13 cellular contexts compared by ENCODE assay signal in the genomic region with DNA sequence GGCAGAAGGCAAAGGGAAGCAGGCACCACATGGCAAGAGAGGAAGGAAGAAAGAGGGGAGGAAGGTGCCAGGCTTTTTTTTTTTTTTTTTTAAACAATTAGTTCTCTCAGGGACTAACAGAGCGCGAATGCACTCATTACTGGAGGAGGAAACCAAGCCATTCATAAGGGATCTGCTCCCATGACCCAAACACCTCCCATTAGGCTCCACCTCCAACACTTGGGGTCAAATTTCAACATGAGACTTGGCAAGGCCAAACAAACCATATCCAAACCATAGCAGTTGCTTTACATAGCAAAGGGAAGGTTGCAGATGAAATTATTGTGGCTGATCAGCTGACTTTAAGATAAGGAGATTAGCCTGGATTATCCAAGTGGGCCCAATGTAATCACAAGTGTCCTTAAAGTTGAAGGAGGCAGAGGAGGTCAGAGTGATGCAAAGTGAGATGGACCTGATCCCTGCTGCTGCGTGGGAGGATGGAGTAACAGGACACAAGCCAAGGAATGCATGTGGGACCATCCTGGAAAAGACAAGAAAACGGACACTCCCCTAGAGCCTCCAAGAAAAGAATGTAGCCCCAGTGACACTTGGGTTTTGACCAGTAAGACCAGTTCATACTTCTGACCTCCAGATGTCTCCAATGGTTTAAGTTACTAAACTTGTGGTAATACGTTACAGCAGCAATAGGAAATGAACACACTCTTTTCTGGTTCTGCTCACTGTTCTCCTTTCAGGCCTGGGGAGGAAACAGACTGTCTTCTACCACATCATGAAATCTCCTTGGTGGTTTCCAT.
DNase-seq lines count a peak whose midpoint lies in the region; ATAC-seq and TF ChIP-seq lines count a peak whose summit lies in the region.
"Had no signal": no experiment of that assay in that cellular context is flagged by ENCODE, and none has a peak within 500 bp of the region (broad histone marks: within the 10 kb centered on the region; RNA-seq: fewer than 3 reads in every experiment).

No MANE protein-coding gene starts in this region.

- in situ Hi-C loops in G401 (cut with HindIII; ENCODE audit: low sequenced_read_pairs), result no loop called here

- no peak overlapping the region for H3K4me3 Mint-ChIP-seq in activated CD8-positive, alpha-beta memory T cell treated with anti-CD3 and anti-CD28 coated beads, Interleukin-2, amount 10 ng/mL, durations not matched to agents 7 days and 5 days
- H3K4me3 Mint-ChIP-seq: stimulated activated effector memory CD8-positive, alpha-beta T cell treated with anti-CD3 and anti-CD28 coated beads, Interleukin-12 subunit alpha, Interleukin-12 subunit beta, amount 100 ng/mL, for 72 hours had no signal

- H3K4me3 ChIP-seq in cardiac muscle cell, result no peak overlapping the region
- H3K4me3 ChIP-seq in RWPE2 (ENCODE audit: severe bottlenecking), result no peak overlapping the region

- H3K36me3 ChIP-seq in cardiac muscle cell (no peaks in the 10 kb centered on the region), RWPE2 (ENCODE audit: low read depth) (no peaks in the 10 kb centered on the region)

- no peaks in the 10 kb centered on the region for H3K27me3 ChIP-seq in cardiac muscle cell
- no peaks in the 10 kb centered on the region for H3K27me3 ChIP-seq in RWPE2 (ENCODE audit: insufficient read depth, poor library complexity, severe bottlenecking)

- intact Hi-C loops in cardiac septum (cut with DNase I), result no loop called here
- intact Hi-C loops in left ventricle myocardium superior (cut with micrococcal nuclease), result no loop called here

- H3K4me1 Mint-ChIP-seq in activated CD8-positive, alpha-beta memory T cell treated with anti-CD3 and anti-CD28 coated beads, Interleukin-2, amount 10 ng/mL, durations not matched to agents 7 days and 5 days, result peaks cover 5% of the 10 kb centered on the region
- H3K4me1 Mint-ChIP-seq: IgD-negative memory B cell; stimulated activated effector memory CD8-positive, alpha-beta T cell treated with anti-CD3 and anti-CD28 coated beads, Interleukin-12 subunit alpha, Interleukin-12 subunit beta, amount 100 ng/mL, for 72 hours had no signal

- H3K27ac Mint-ChIP-seq in activated CD8-positive, alpha-beta memory T cell treated with anti-CD3 and anti-CD28 coated beads, Interleukin-2, amount 10 ng/mL, durations not matched to agents 7 days and 5 days, result no peak overlapping the region
- H3K27ac Mint-ChIP-seq: IgD-negative memory B cell; stimulated activated effector memory CD8-positive, alpha-beta T cell treated with anti-CD3 and anti-CD28 coated beads, Interleukin-12 subunit alpha, Interleukin-12 subunit beta, amount 100 ng/mL, for 72 hours had no signal

- peaks cover 24% of the 10 kb centered on the region for H3K36me3 Mint-ChIP-seq in activated CD8-positive, alpha-beta memory T cell treated with anti-CD3 and anti-CD28 coated beads, Interleukin-2, amount 10 ng/mL, durations not matched to agents 7 days and 5 days
- H3K36me3 Mint-ChIP-seq: stimulated activated effector memory CD8-positive, alpha-beta T cell treated with anti-CD3 and anti-CD28 coated beads, Interleukin-12 subunit alpha, Interleukin-12 subunit beta, amount 100 ng/mL, for 72 hours had no signal

- H3K27me3 Mint-ChIP-seq in activated CD8-positive, alpha-beta memory T cell treated with anti-CD3 and anti-CD28 coated beads, Interleukin-2, amount 10 ng/mL, durations not matched to agents 7 days and 5 days, result no peaks in the 10 kb centered on the region
- H3K27me3 Mint-ChIP-seq: IgD-negative memory B cell had no signal

- H3K9me3 ChIP-seq in cardiac muscle cell (ENCODE audit: low read depth) (no peaks in the 10 kb centered on the region), RWPE2 (ENCODE audit: severe bottlenecking) (peaks cover 3% of the 10 kb centered on the region)

- H3K4me1 ChIP-seq in cardiac muscle cell (ENCODE audit: low read depth) (no peaks in the 10 kb centered on the region), RWPE2 (ENCODE audit: insufficient read depth, poor library complexity, severe bottlenecking) (peaks cover under 1% of the 10 kb centered on the region)

- no peak overlapping the region for H3K27ac ChIP-seq in cardiac muscle cell
- no peak overlapping the region for H3K27ac ChIP-seq in RWPE2 (ENCODE audit: poor library complexity, severe bottlenecking)

- H3K9me3 Mint-ChIP-seq in activated CD8-positive, alpha-beta memory T cell treated with anti-CD3 and anti-CD28 coated beads, Interleukin-2, amount 10 ng/mL, durations not matched to agents 7 days and 5 days (ENCODE audit: low read depth), result no peaks in the 10 kb centered on the region

- CTCF ChIA-PET in activated CD8-positive, alpha-beta memory T cell treated with anti-CD3 and anti-CD28 coated beads, Interleukin-2, amount 10 ng/mL, durations not matched to agents 7 days and 5 days (lab: Charles Lee), result no interaction called here

- DNase-seq in cardiac muscle cell (ENCODE audit: low read depth in 1 of 2, low spot score in 1 of 2) (peak in 1 of 2 donors; percentile 91), cardiac septum (ENCODE audit: low spot score) (no peak), RWPE2 (ENCODE audit: low spot score) (no peak), left ventricle myocardium superior (no peak), G401 (ENCODE audit: low spot score) (no peak)
- no peak for DNase-seq in activated CD8-positive, alpha-beta memory T cell treated with anti-CD3 and anti-CD28 coated beads, Interleukin-2, amount 10 ng/mL, durations not matched to agents 7 days and 5 days
- DNase-seq: activated T-cell treated with anti-CD3 and anti-CD28 coated beads, Interleukin-2, amount 50 U/mL, for 1 hour; central memory CD4-positive, alpha-beta T cell; NCI-H526 treated with DMSO at 0.1 percent for 48 hours had no signal

- TF ChIP-seq CTCF in cardiac muscle cell (IDR thresholded peaks at IDR 0.05; ENCODE audit: low read depth, low read length) (peak; percentile 40), RWPE2 (IDR thresholded peaks at IDR 0.05; ENCODE audit: poor library complexity, severe bottlenecking) (peak; percentile 6)

- no peak for ATAC-seq in RWPE2 (ENCODE audit: low read depth)
- ATAC-seq in left ventricle myocardium superior, result peak; percentile 25
- ATAC-seq in GM18498 (IDR thresholded peaks at IDR 0.05; ENCODE audit: unreplicated experiment), result no peak
- ATAC-seq in GM21825 (IDR thresholded peaks at IDR 0.05; ENCODE audit: unreplicated experiment), result no peak
- no peak for ATAC-seq in activated CD8-positive, alpha-beta memory T cell treated with anti-CD3 and anti-CD28 coated beads, Interleukin-2, amount 10 ng/mL, durations not matched to agents 7 days and 5 days
- ATAC-seq: stimulated activated effector memory CD8-positive, alpha-beta T cell treated with anti-CD3 and anti-CD28 coated beads, Interleukin-12 subunit alpha, Interleukin-12 subunit beta, amount 100 ng/mL, for 72 hours had no signal
